Comparison of ENCODE assay signal across 1 cellular context in genomic region chr11:66068154-66068821, GRCh38.
A peak's percentile ranks its signal among the peaks of the same experiment; 100 is the strongest.
TF ChIP-seq lines count a peak whose summit lies in the region.

No MANE protein-coding gene starts in this region.

TF ChIP-seq in K562, 482 proteins besides CTCF, POLR2A, EP300 and RAD21 (continued from another document):
- TF ChIP-seq, protein P1, sequence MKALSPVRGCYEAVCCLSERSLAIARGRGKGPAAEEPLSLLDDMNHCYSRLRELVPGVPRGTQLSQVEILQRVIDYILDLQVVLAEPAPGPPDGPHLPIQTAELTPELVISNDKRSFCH (CRISPR knock-in tag; IDR thresholded peaks at IDR 0.05), result no peak
- TF ChIP-seq, protein P1 (tag; IDR thresholded peaks at IDR 0.05), result no peak
- TF ChIP-seq CTCFL (IDR thresholded peaks at IDR 0.05; ENCODE audit: borderline replicate concordance, insufficient read depth, low read depth, low read length, poor library complexity, severe bottlenecking) (peak; percentile 90), ZNF507 (tag; conservative IDR thresholded peaks at IDR 0.05) (no peak), ZSCAN29 (IDR thresholded peaks at IDR 0.05) (no peak), TEAD2 (tag; IDR thresholded peaks at IDR 0.05) (no peak), RBFOX2 (IDR thresholded peaks at IDR 0.05; ENCODE audit: low read depth, low read length) (peak; percentile 40; the same call in 1 of the 2 replicates), MYC (IDR thresholded peaks at IDR 0.05; ENCODE audit: low read depth, low read length) (0 out of 2 replicates have a peak, but pooled peaks have one; percentile 18), MYC (CRISPR knock-in tag; IDR thresholded peaks at IDR 0.05; ENCODE audit: borderline replicate concordance, low read depth) (no peak), NR4A1 (CRISPR knock-in tag; IDR thresholded peaks at IDR 0.05) (no peak), NR4A1 (tag; IDR thresholded peaks at IDR 0.05) (no peak), XRCC5 (IDR thresholded peaks at IDR 0.05; ENCODE audit: low read depth, low read length) (no peak), CBX5 (IDR thresholded peaks at IDR 0.05; ENCODE audit: borderline replicate concordance, low read depth) (no peak), L3MBTL2 (IDR thresholded peaks at IDR 0.05) (no peak)
